In genomic region chr2:175755656-175756386, GRCh38 we compare ENCODE assay signal across 22 cellular contexts.
"Had no signal": no experiment of that assay in that cellular context is flagged by ENCODE, and none has a peak within 500 bp of the region (broad histone marks: within the 10 kb centered on the region; RNA-seq: fewer than 3 reads in every experiment).

No MANE protein-coding gene starts in this region.

- H3K4me3 Mint-ChIP-seq: natural killer cell; stimulated activated memory B cell treated with anti-CD40 and anti-IgM and Interleukin-4, amounts not matched to agents 10 μg/mL and 1 μg/mL and 100 μg/mL, for 72 hours; type B pancreatic cell had no signal

- H3K9me3 Mint-ChIP-seq: type B pancreatic cell had no signal

- H3K4me3 ChIP-seq: dorsolateral prefrontal cortex, gastrocnemius medialis, lower lobe of right lung, psoas muscle, skin epidermis, spleen, testis, tibial artery had no signal

- H3K36me3 Mint-ChIP-seq: natural killer cell; stimulated activated memory B cell treated with anti-CD40 and anti-IgM and Interleukin-4, amounts not matched to agents 10 μg/mL and 1 μg/mL and 100 μg/mL, for 72 hours; type B pancreatic cell had no signal

- H3K4me1 ChIP-seq: lower lobe of right lung, spleen, testis, tibial artery had no signal

- H3K9me3 ChIP-seq: gastrocnemius medialis, lower lobe of right lung, psoas muscle, testis, tibial artery had no signal

- DNase-seq: dorsolateral prefrontal cortex; effector CD4-positive, alpha-beta T cell; foreskin fibroblast; gastrocnemius medialis; head of caudate nucleus; left ventricle myocardium superior; lower lobe of right lung; natural killer cell; nucleus accumbens; psoas muscle; right cardiac atrium; spleen; stimulated activated CD4-positive, alpha-beta T cell treated with anti-CD3 and anti-CD28 coated beads, Interleukin-4, amount 100 ng/mL, for 4 hours; stimulated activated naive CD8-positive, alpha-beta T cell treated with anti-CD3 and anti-CD28 coated beads, Interleukin-15, Interleukin-2, amounts not matched to agents 100 U/mL and 50 U/mL, for 24 hours; substantia nigra; testis; tibial artery had no signal

- H3K27ac ChIP-seq: dorsolateral prefrontal cortex, lower lobe of right lung, skin epidermis, spleen, testis, tibial artery had no signal

- H3K4me1 Mint-ChIP-seq: natural killer cell; stimulated activated memory B cell treated with anti-CD40 and anti-IgM and Interleukin-4, amounts not matched to agents 10 μg/mL and 1 μg/mL and 100 μg/mL, for 72 hours had no signal

- H3K36me3 ChIP-seq: gastrocnemius medialis, lower lobe of right lung, spleen, tibial artery had no signal

- H3K27ac Mint-ChIP-seq: natural killer cell; stimulated activated memory B cell treated with anti-CD40 and anti-IgM and Interleukin-4, amounts not matched to agents 10 μg/mL and 1 μg/mL and 100 μg/mL, for 72 hours; type B pancreatic cell had no signal

- H3K27me3 Mint-ChIP-seq: type B pancreatic cell had no signal

- FAIRE-seq: colon, keratinocyte had no signal

- H3K27me3 ChIP-seq: gastrocnemius medialis, spleen, testis, tibial artery had no signal
